Comparison of ENCODE assay signal across 9 cellular contexts in genomic region chr19:10517361-10517759, GRCh38. TPM values are rescaled to one million over a fixed set of nuclear protein-coding genes. Genes with fewer than 3 reads are reported as not detected.
DNase-seq lines count a peak whose midpoint lies in the region; FAIRE-seq and TF ChIP-seq lines count a peak whose summit lies in the region.
"Had no signal": no experiment of that assay in that cellular context is flagged by ENCODE, and none has a peak within 500 bp of the region (broad histone marks: within the 10 kb centered on the region; RNA-seq: fewer than 3 reads in every experiment).

TSS of gene S1PR5 (minus strand) at chr19:10517447. CDS start at chr19:10515011, 2,436 bp downstream.

- H3K4me3 ChIP-seq in SK-N-MC (peak within 1 kb of the TSS; percentile 86), esophagus (ENCODE audit: low read depth in 1 of 2, low read length in 2 of 2) (peak within 1 kb of the TSS; percentile 55 to 67), small intestine (ENCODE audit: low read depth in 1 of 2, low read length in 2 of 2) (no peak within 1 kb of the TSS)

- no peak within 1 kb of the TSS for H3K27ac Mint-ChIP-seq in activated naive CD4-positive, alpha-beta T cell treated with anti-CD3 and anti-CD28 coated beads for 36 hours
- no peak within 1 kb of the TSS for H3K27ac Mint-ChIP-seq in neural crest cell (ENCODE audit: unreplicated experiment)

- no peaks in the 10 kb centered on the region for H3K9me3 ChIP-seq in SK-N-MC (ENCODE audit: low read depth, low read length)
- peaks cover 0 to 4% of the 10 kb centered on the region in 2 donors for H3K9me3 ChIP-seq in esophagus (ENCODE audit: control insufficient read depth in 2 of 2, insufficient read depth in 1 of 2, low read depth in 1 of 2, low read length in 1 of 2)
- H3K9me3 ChIP-seq in small intestine (ENCODE audit: control insufficient read depth, low read depth), result no peaks in the 10 kb centered on the region

- H3K27me3 ChIP-seq in esophagus (ENCODE audit: control insufficient read depth in 1 of 2, insufficient read depth in 2 of 2, low read length in 2 of 2) (peaks cover 0 to 5% of the 10 kb centered on the region in 2 donors), small intestine (ENCODE audit: control insufficient read depth in 2 of 2, insufficient read depth in 2 of 2, low read length in 2 of 2) (peaks cover 15 to 50% of the 10 kb centered on the region in 2 donors)

- intact Hi-C loops in activated naive CD4-positive, alpha-beta T cell treated with anti-CD3 and anti-CD28 coated beads for 36 hours (cut with micrococcal nuclease), result no loop called here

- CTCF ChIA-PET in activated naive CD4-positive, alpha-beta T cell treated with anti-CD3 and anti-CD28 coated beads for 36 hours (lab: Charles Lee), result interaction anchor here (3.6 kb wide), 1 partner anchor 9 kb away, joined by 16 read pairs; no protein-coding TSS in a partner anchor

- peaks cover 60% of the 10 kb centered on the region for H3K27me3 Mint-ChIP-seq in activated naive CD4-positive, alpha-beta T cell treated with anti-CD3 and anti-CD28 coated beads for 36 hours (ENCODE audit: low read depth)
- peaks cover 49% of the 10 kb centered on the region for H3K27me3 Mint-ChIP-seq in neural crest cell (ENCODE audit: low read depth)

- no peak for DNase-seq in activated naive CD4-positive, alpha-beta T cell treated with anti-CD3 and anti-CD28 coated beads for 36 hours
- DNase-seq in activated naive CD4-positive, alpha-beta T cell (lab: John Stamatoyannopoulos, UW), result no peak
- DNase-seq in SK-N-MC (ENCODE audit: low read depth, low spot score), result no peak
- DNase-seq in neural crest cell (ENCODE audit: low read depth, low spot score), result no peak
- no peak for DNase-seq in NCI-H1092 (lab: John Stamatoyannopoulos, UW)
- no peak for DNase-seq in activated CD4-positive, CD25-positive, alpha-beta regulatory T cell (lab: John Stamatoyannopoulos, UW)
- no peak for DNase-seq in small intestine

- H3K9me3 Mint-ChIP-seq in activated naive CD4-positive, alpha-beta T cell treated with anti-CD3 and anti-CD28 coated beads for 36 hours, result no peaks in the 10 kb centered on the region
- H3K9me3 Mint-ChIP-seq in neural crest cell, result no peaks in the 10 kb centered on the region

- WGBS in esophagus, 2 donors, result 1% methylated on average over 33 to 39 of the region's 39 CpGs
- 2 to 4% (median 3%) methylated on average over 29 to 39 of the region's 39 CpGs for WGBS in small intestine, 3 donors

- H3K36me3 Mint-ChIP-seq in activated naive CD4-positive, alpha-beta T cell treated with anti-CD3 and anti-CD28 coated beads for 36 hours (ENCODE audit: low read depth), result no peaks in the 10 kb centered on the region
- no peaks in the 10 kb centered on the region for H3K36me3 Mint-ChIP-seq in neural crest cell (ENCODE audit: low read depth)

- no peak for TF ChIP-seq CTCF in neural crest cell (conservative IDR thresholded peaks at IDR 0.05)

- H3K4me1 Mint-ChIP-seq in activated naive CD4-positive, alpha-beta T cell treated with anti-CD3 and anti-CD28 coated beads for 36 hours (ENCODE audit: low read depth), result peaks cover 24% of the 10 kb centered on the region
- peaks cover 26% of the 10 kb centered on the region for H3K4me1 Mint-ChIP-seq in neural crest cell

- no peaks in the 10 kb centered on the region; the same call in 1 of the 2 replicates for H3K36me3 ChIP-seq in SK-N-MC (ENCODE audit: insufficient read depth, low read length)
- peaks cover 0 to 9% of the 10 kb centered on the region in 2 donors for H3K36me3 ChIP-seq in esophagus (ENCODE audit: control insufficient read depth in 2 of 2, insufficient read depth in 2 of 2, low read length in 1 of 2)
- no peaks in the 10 kb centered on the region for H3K36me3 ChIP-seq in small intestine (ENCODE audit: control insufficient read depth in 2 of 2, insufficient read depth in 2 of 2, low read length in 2 of 2)

- H3K27ac ChIP-seq in SK-N-MC, result 0 out of 2 replicates have a peak within 1 kb of the TSS, but pooled peaks have one; percentile 46
- peak within 1 kb of the TSS; percentile 87 to 88 for H3K27ac ChIP-seq in esophagus (ENCODE audit: low read depth in 2 of 2, low read length in 1 of 2)
- H3K27ac ChIP-seq in small intestine (ENCODE audit: low read depth in 1 of 2, low read length in 1 of 2), result no peak within 1 kb of the TSS

- H3K4me1 ChIP-seq in esophagus (ENCODE audit: control insufficient read depth in 2 of 2, insufficient read depth in 2 of 2, low read length in 1 of 2) (peaks cover 4 to 30% of the 10 kb centered on the region in 2 donors), small intestine (ENCODE audit: control insufficient read depth in 2 of 2, insufficient read depth in 1 of 2, low read depth in 1 of 2, low read length in 1 of 2) (no peaks in the 10 kb centered on the region)

- H3K9ac ChIP-seq in SK-N-MC (ENCODE audit: insufficient read length), result peak within 1 kb of the TSS; percentile 75

- no peak for FAIRE-seq in small intestine (lab: Jason Lieb, UNC)
- FAIRE-seq: colon had no signal

- H3K4me3 Mint-ChIP-seq in activated naive CD4-positive, alpha-beta T cell treated with anti-CD3 and anti-CD28 coated beads for 36 hours, result peak within 1 kb of the TSS; percentile 59
- H3K4me3 Mint-ChIP-seq in neural crest cell, result peak within 1 kb of the TSS; percentile 79

RNA-seq across cellular contexts. Expression of gene S1PR5, which starts in this region (rescaled TPM):
- not detected for total RNA-seq in activated naive CD4-positive, alpha-beta T cell treated with anti-CD3 and anti-CD28 coated beads for 36 hours
- polyA plus RNA-seq in esophagus (10 to 100 TPM in 1 of 2 donors, 1 to 10 TPM in 1; 9.4 to 12.1 TPM), small intestine (under 1 TPM in 1 of 3 donors, not detected in 2; 0.09 TPM)
- 0.79 and 1.1 TPM in 2 replicates for total RNA-seq in neural crest cell

Comparison
In these comparisons a context has a peak if more than half of its experiments do, and no peak if none do; other contexts are left out.
1. RNA of gene S1PR5 (polyA plus RNA-seq): 9.4 to 12.1 TPM in esophagus; 0.09 TPM in small intestine; every median in the first group is over 4 times any median in the second.
2. H3K27ac ChIP-seq: peak in SK-N-MC (single experiment) and esophagus (2 of 2); none in small intestine (0 of 2).
3. H3K4me3 ChIP-seq: peak in SK-N-MC (single experiment) and esophagus (2 of 2); none in small intestine (0 of 2).